Comparison of ENCODE assay signal across 2 cellular contexts in genomic region chr3:58388550-58389061, GRCh38.
TF ChIP-seq lines count a peak whose summit lies in the region.

No MANE protein-coding gene starts in this region.

TF ChIP-seq in H1, 55 proteins besides CTCF, POLR2A, EP300 and RAD21:
- TF ChIP-seq TEAD4 (IDR thresholded peaks at IDR 0.05; ENCODE audit: low read depth, low read length) (peak; percentile 52; the same call in 1 of the 2 replicates), HDAC6 (IDR thresholded peaks at IDR 0.05; ENCODE audit: low read depth, low read length) (no peak)

TF ChIP-seq in HEK293T, 16 proteins besides CTCF, POLR2A, EP300 and RAD21 (continued from another document):
- TF ChIP-seq FOXM1 (IDR thresholded peaks at IDR 0.05; ENCODE audit: borderline replicate concordance) (no peak), LEF1 (IDR thresholded peaks at IDR 0.05; ENCODE audit: borderline replicate concordance) (no peak), NFRKB (IDR thresholded peaks at IDR 0.05) (no peak), FOXA1 (IDR thresholded peaks at IDR 0.05) (no peak), SP1 (IDR thresholded peaks at IDR 0.05) (no peak), CTBP1 (IDR thresholded peaks at IDR 0.05; ENCODE audit: borderline replicate concordance) (no peak), FOXK2 (IDR thresholded peaks at IDR 0.05) (no peak), ELF4 (IDR thresholded peaks at IDR 0.05) (no peak)
TF ChIP-seq in HEK293T: peak in this region for 0.
